ENCODE assay signal across 10 cellular contexts in genomic region chr21:41947596-41948403, GRCh38.
DNase-seq lines count a peak whose midpoint lies in the region; ATAC-seq, FAIRE-seq and TF ChIP-seq lines count a peak whose summit lies in the region.
"Had no signal": no experiment of that assay in that cellular context is flagged by ENCODE, and none has a peak within 500 bp of the region (broad histone marks: within the 10 kb centered on the region; RNA-seq: fewer than 3 reads in every experiment).

No MANE protein-coding gene starts in this region.

- FAIRE-seq in H54 (lab: Jason Lieb, UNC): no peak

- no peak for ATAC-seq in GM18907 (IDR thresholded peaks at IDR 0.05; ENCODE audit: unreplicated experiment)

- no peak overlapping the region for H3K4me3 ChIP-seq in cardiac fibroblast (replicated peaks in 1 of 2; ENCODE audit: low read depth in 2 of 2, low read length in 2 of 2)

- H3K27ac ChIP-seq in substantia nigra (ENCODE audit: low read depth, low read length, poor library complexity, severe bottlenecking): peak overlapping the region; percentile 78

- peak; percentile 86 for DNase-seq in H54 (ENCODE audit: insufficient read length, low spot score)
- DNase-seq in cardiac fibroblast (ENCODE audit: low read depth in 2 of 2): peak; percentile 51 to 80
- peak; percentile 27 for DNase-seq in iris pigment epithelial cell (ENCODE audit: low read depth)
- DNase-seq in substantia nigra (lab: John Stamatoyannopoulos, UW): peak in 46 of 49 donors; percentile 45 to 92 (median 80)
- no peak for DNase-seq in activated effector memory CD4-positive, alpha-beta T cell treated with Interleukin-2 at 50 U/mL for 16 hours
- DNase-seq in HUDEP-2 (lab: John Stamatoyannopoulos, UW; ENCODE audit: unreplicated experiment in 76 of 76): no peak
- DNase-seq in SIG-M5 (lab: John Stamatoyannopoulos, UW): no peak
- DNase-seq: NCI-H524 treated with DMSO at 0.1 percent for 48 hours, T1000 had no signal

- TF ChIP-seq CTCF in cardiac fibroblast (IDR thresholded peaks at IDR 0.05; ENCODE audit: low read depth, low read length): no peak

- no peak for TF ChIP-seq POLR2A in H54 (IDR thresholded peaks at IDR 0.05; ENCODE audit: low read depth, low read length)

Comparison
In these comparisons a context has a peak if more than half of its experiments do, and no peak if none do; other contexts are left out.
1. DNase-seq: peak in H54 (single experiment), cardiac fibroblast (2 of 2), iris pigment epithelial cell (single experiment) and substantia nigra (46 of 49); none in activated effector memory CD4-positive, alpha-beta T cell treated with Interleukin-2 at 50 U/mL for 16 hours (single experiment), HUDEP-2 (0 of 76) and SIG-M5 (single experiment).